ENCODE assay signal across 8 cellular contexts in genomic region chr15:52180196-52180835, GRCh38. TPM values are rescaled to one million over a fixed set of nuclear protein-coding genes. Genes with fewer than 3 reads are reported as not detected.
A peak's percentile ranks its signal among the peaks of the same experiment; 100 is the strongest.
DNase-seq lines count a peak whose midpoint lies in the region; ATAC-seq and TF ChIP-seq lines count a peak whose summit lies in the region.

No MANE protein-coding gene starts in this region.

- ATAC-seq in GM18868 (IDR thresholded peaks at IDR 0.05; ENCODE audit: unreplicated experiment): peak; percentile 24
- peak; percentile 23 for ATAC-seq in HG02798 (IDR thresholded peaks at IDR 0.05; ENCODE audit: poor library complexity, unreplicated experiment)
- peak; percentile 13 for ATAC-seq in Panc1
- ATAC-seq in left lung: peak; percentile 24
- ATAC-seq in stimulated activated naive CD8-positive, alpha-beta T cell treated with anti-CD3 and anti-CD28 coated beads, Interleukin-15, amount 100 ng/mL, for 72 hours: peak; percentile 50

- H3K27ac Mint-ChIP-seq in stimulated activated naive CD8-positive, alpha-beta T cell treated with anti-CD3 and anti-CD28 coated beads, Interleukin-15, amount 100 ng/mL, for 72 hours: peak overlapping the region; percentile 90 to 93

- no peaks in the 10 kb centered on the region for H3K36me3 ChIP-seq in Panc1 (ENCODE audit: control insufficient read depth, insufficient read depth, low read length)
- H3K36me3 ChIP-seq in brain microvascular endothelial cell (replicated peaks): no peaks in the 10 kb centered on the region
- no peaks in the 10 kb centered on the region for H3K36me3 ChIP-seq in left lung

- H3K27me3 Mint-ChIP-seq in stimulated activated naive CD8-positive, alpha-beta T cell treated with anti-CD3 and anti-CD28 coated beads, Interleukin-15, amount 100 ng/mL, for 72 hours: no peaks in the 10 kb centered on the region

- no peaks in the 10 kb centered on the region for H3K27me3 ChIP-seq in Panc1 (ENCODE audit: control insufficient read depth, insufficient read depth, low read length)
- H3K27me3 ChIP-seq in brain microvascular endothelial cell (replicated peaks): no peaks in the 10 kb centered on the region
- peaks cover 0 to 37% of the 10 kb centered on the region in 2 donors for H3K27me3 ChIP-seq in left lung

- intact Hi-C loops in Panc1 (cut with micrococcal nuclease; ENCODE audit: unreplicated experiment): no loop called here
- intact Hi-C loops in left lung (cut with DNase I): no loop called here

- POLR2A ChIA-PET in Panc1 (lab: Charles Lee): interaction anchor here (0.7 kb wide), 1 partner anchor 77 kb away, joined by 3 read pairs; no protein-coding TSS in a partner anchor

- peaks cover 0 to 4% of the 10 kb centered on the region in 2 donors for H3K9me3 Mint-ChIP-seq in stimulated activated naive CD8-positive, alpha-beta T cell treated with anti-CD3 and anti-CD28 coated beads, Interleukin-15, amount 100 ng/mL, for 72 hours

- in situ Hi-C loops in Panc1 (cut with HindIII; ENCODE audit: low pct_unique_long_range_greater_than_20kb, low sequenced_read_pairs): no loop called here
- in situ Hi-C loops in brain microvascular endothelial cell (cut with HindIII; ENCODE audit: low pct_ligation_motif_present, low sequenced_read_pairs): no loop called here

- CTCF ChIA-PET in Panc1 (lab: Charles Lee): no interaction called here

- H3K27ac ChIP-seq in Panc1 (ENCODE audit: low read length) (peak overlapping the region; percentile 60), brain microvascular endothelial cell (no peak overlapping the region), left lung (peak overlapping the region; percentile 78 to 82)

- TSS peak; percentile 56 for BruUV-seq in Panc1 (replicated peaks; lab: Mats Ljungman, UMichigan)

- peak overlapping the region; percentile 87 to 94 for H3K4me3 Mint-ChIP-seq in stimulated activated naive CD8-positive, alpha-beta T cell treated with anti-CD3 and anti-CD28 coated beads, Interleukin-15, amount 100 ng/mL, for 72 hours

- TF ChIP-seq CTCF in Panc1 (IDR thresholded peaks at IDR 0.05) (no peak), brain microvascular endothelial cell (IDR thresholded peaks at IDR 0.05; ENCODE audit: low read depth, low read length, missing control alignments) (no peak), left lung (IDR thresholded peaks at IDR 0.05) (no peak)

- H3K4me1 ChIP-seq in Panc1 (ENCODE audit: control insufficient read depth, insufficient read depth, low read length) (peaks cover 8% of the 10 kb centered on the region), left lung (peaks cover 9 to 20% of the 10 kb centered on the region in 2 donors)

- peaks cover 44% of the 10 kb centered on the region for H3K4me1 Mint-ChIP-seq in stimulated activated naive CD8-positive, alpha-beta T cell treated with anti-CD3 and anti-CD28 coated beads, Interleukin-15, amount 100 ng/mL, for 72 hours

- H3K4me3 ChIP-seq in Panc1 (ENCODE audit: low read depth in 2 of 2, low read length in 2 of 2): peak overlapping the region; percentile 74 to 97
- H3K4me3 ChIP-seq in brain microvascular endothelial cell (ENCODE audit: low read depth, low read length): peak overlapping the region; percentile 78
- peak overlapping the region; percentile 50 to 65 for H3K4me3 ChIP-seq in left lung

- DNase-seq in Panc1 (ENCODE audit: low read depth, low spot score): no peak
- DNase-seq in brain microvascular endothelial cell: no peak
- DNase-seq in left lung: no peak
- peak in 1 of 2 donors; percentile 54 for DNase-seq in stimulated activated naive CD8-positive, alpha-beta T cell treated with anti-CD3 and anti-CD28 coated beads, Interleukin-15, amount 100 ng/mL, for 72 hours
- no peak for DNase-seq in DMS 273 (lab: John Stamatoyannopoulos, UW; ENCODE audit: unreplicated experiment)
- no peak for DNase-seq in KG1 (lab: John Stamatoyannopoulos, UW)

- H3K9me3 ChIP-seq in Panc1 (ENCODE audit: control insufficient read depth, insufficient read depth, low read depth, low read length) (no peaks in the 10 kb centered on the region), left lung (no peaks in the 10 kb centered on the region)

RNA-seq across cellular contexts. Expression of gene GNB5, which starts 10.9 kb away (rescaled TPM):
- total RNA-seq in Panc1 (2021; ENCODE audit: unreplicated experiment): 58.7 TPM
- polyA plus RNA-seq in Panc1 (2012; ENCODE audit: insufficient read length): 93.5 TPM
- total RNA-seq in left lung: 10 to 100 TPM; 13.9 to 18.9 TPM
